29 cellular contexts compared by ENCODE assay signal in the genomic region with DNA sequence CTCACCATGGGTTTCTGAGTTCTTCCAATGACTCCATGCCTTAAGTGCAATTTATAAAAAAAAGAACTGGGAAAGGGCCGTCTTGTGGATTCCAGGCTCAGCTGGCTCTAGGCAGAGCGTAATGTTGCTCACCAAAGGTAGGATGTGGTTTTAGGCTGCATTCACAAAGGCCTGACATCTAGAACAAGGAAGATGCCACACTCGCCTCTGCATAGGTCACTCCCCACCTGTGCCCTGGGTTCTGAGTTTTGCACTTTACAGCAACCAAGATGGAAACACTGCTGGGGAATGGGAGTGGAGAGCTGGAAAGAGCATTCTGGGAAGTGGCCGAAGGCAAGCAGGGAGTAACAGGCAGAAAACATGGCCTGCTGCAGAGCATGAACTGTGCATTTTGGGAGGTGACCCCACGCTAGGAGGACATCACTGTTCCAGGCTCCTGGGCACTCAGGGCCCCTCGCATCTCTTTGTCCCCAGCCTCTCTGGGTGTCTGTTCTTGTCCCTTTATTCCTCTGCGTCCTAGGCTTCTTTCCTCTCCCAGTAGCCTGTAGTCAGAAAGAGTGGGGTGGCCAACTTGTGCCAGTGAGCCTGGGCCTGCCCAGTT. TPM values are rescaled to one million over a fixed set of nuclear protein-coding genes. Genes with fewer than 3 reads are reported as not detected.
"Had no signal": no experiment of that assay in that cellular context is flagged by ENCODE, and none has a peak within 500 bp of the region (broad histone marks: within the 10 kb centered on the region; RNA-seq: fewer than 3 reads in every experiment).

No MANE protein-coding gene starts in this region.

- ATAC-seq: foreskin keratinocyte; left lung; naive thymus-derived CD8-positive, alpha-beta T cell; T-helper 17 cell had no signal

- H3K27me3 ChIP-seq: breast epithelium, hepatocyte, neural progenitor cell, sigmoid colon, upper lobe of left lung had no signal

- H3K36me3 ChIP-seq: breast epithelium, left lung, neural progenitor cell, sigmoid colon, thoracic aorta, upper lobe of left lung had no signal

- H3K9me3 ChIP-seq: left lung, sigmoid colon, thoracic aorta, upper lobe of left lung had no signal

- H3K27ac ChIP-seq: breast epithelium, foreskin keratinocyte, hepatocyte, left lung, neural progenitor cell, sigmoid colon, thoracic aorta, upper lobe of left lung had no signal

- H3K4me3 ChIP-seq: breast epithelium, hepatocyte, left lung, neural progenitor cell, sigmoid colon, smooth muscle cell, thoracic aorta, upper lobe of left lung had no signal

- DNase-seq: activated CD4-positive, CD25-positive, alpha-beta regulatory T cell; activated naive CD4-positive, alpha-beta T cell; activated naive CD8-positive, alpha-beta T cell treated with anti-CD3 and anti-CD28 coated beads, Interleukin-2, amount 10 ng/mL, durations not matched to agents 7 days and 5 days; activated T-cell treated with anti-CD3 and anti-CD28 coated beads, Interleukin-2, amount 50 U/mL, for 1 hour; amniotic stem cell; cerebellar nuclear complex; effector CD4-positive, alpha-beta T cell; erythroblast; foreskin keratinocyte; immature natural killer cell; left lung; sigmoid colon; stimulated activated CD4-positive, alpha-beta T cell treated with anti-CD3 and anti-CD28 coated beads, Interleukin-2, amount 100 ng/mL, for 48 hours; stimulated activated naive CD4-positive, alpha-beta T cell; T-helper 17 cell had no signal

- H3K4me1 ChIP-seq: foreskin keratinocyte, neural progenitor cell had no signal

RNA-seq across cellular contexts. Expression of gene FCN2, which starts 12.3 kb away (rescaled TPM):
- total RNA-seq: activated CD4-positive, alpha-beta T cell treated with anti-CD3 and anti-CD28 coated beads, Interleukin-2, amount 10 ng/mL, durations not matched to agents 7 days and 5 days; activated naive CD8-positive, alpha-beta T cell treated with anti-CD3 and anti-CD28 coated beads, Interleukin-2, amount 10 ng/mL, durations not matched to agents 7 days and 5 days; foreskin keratinocyte; glomerular endothelial cell; hepatocyte; kidney epithelial cell; left lung; lung microvascular endothelial cell; mesothelial cell of epicardium; naive thymus-derived CD8-positive, alpha-beta T cell; posterior vena cava; renal cortical epithelial cell; sigmoid colon; smooth muscle cell; T-helper 17 cell; thoracic aorta; upper lobe of left lung had no signal

RNA-seq across cellular contexts. Expression of gene FCN1, which starts 24.8 kb away (rescaled TPM):
- total RNA-seq: activated CD4-positive, alpha-beta T cell treated with anti-CD3 and anti-CD28 coated beads, Interleukin-2, amount 10 ng/mL, durations not matched to agents 7 days and 5 days; foreskin keratinocyte; glomerular endothelial cell; hepatocyte; kidney epithelial cell; lung microvascular endothelial cell; mesothelial cell of epicardium; renal cortical epithelial cell; smooth muscle cell had no signal
